Comparison of ENCODE assay signal across 12 cellular contexts in genomic region chr13:41461527-41462124, GRCh38. TPM values are rescaled to one million over a fixed set of nuclear protein-coding genes. Genes with fewer than 3 reads are reported as not detected.
A peak's percentile ranks its signal among the peaks of the same experiment; 100 is the strongest.
DNase-seq lines count a peak whose midpoint lies in the region; ATAC-seq and TF ChIP-seq lines count a peak whose summit lies in the region.
"Had no signal": no experiment of that assay in that cellular context is flagged by ENCODE, and none has a peak within 500 bp of the region (broad histone marks: within the 10 kb centered on the region; RNA-seq: fewer than 3 reads in every experiment).

No MANE protein-coding gene starts in this region.

- TF ChIP-seq CTCF in RWPE1 (conservative IDR thresholded peaks at IDR 0.05; ENCODE audit: low read depth), result no peak

- no peak for ATAC-seq in activated T-cell treated with anti-CD3 and anti-CD28 coated beads, Interleukin-2, amount 50 U/mL, for 72 hours (replicated peaks in 1 of 2)
- ATAC-seq in T-cell (replicated peaks in 1 of 4) (no peak), GM18867 (IDR thresholded peaks at IDR 0.05; ENCODE audit: unreplicated experiment) (no peak)

- H3K27me3 Mint-ChIP-seq in activated T-cell treated with anti-CD3 and anti-CD28 coated beads, Interleukin-2, amount 50 U/mL, for 72 hours (ENCODE audit: low read depth), result peaks cover 3% of the 10 kb centered on the region
- H3K27me3 Mint-ChIP-seq in T-cell, result no peaks in the 10 kb centered on the region

- CTCF ChIA-PET in T-cell (lab: Charles Lee), result interaction anchor here (0.5 to 1.5 kb wide), 3 partner anchors 29 to 126 kb away, joined by 3 read pairs; no protein-coding TSS in a partner anchor
- CTCF ChIA-PET in RWPE1 (lab: Yijun Ruan, JAX), result no interaction called here

- peak overlapping the region; percentile 95 for H3K27ac Mint-ChIP-seq in activated T-cell treated with anti-CD3 and anti-CD28 coated beads, Interleukin-2, amount 50 U/mL, for 72 hours
- peak overlapping the region; percentile 100 for H3K27ac Mint-ChIP-seq in T-cell

- peaks cover 16 to 17% of the 10 kb centered on the region in 2 donors for H3K36me3 Mint-ChIP-seq in activated T-cell treated with anti-CD3 and anti-CD28 coated beads, Interleukin-2, amount 50 U/mL, for 72 hours (ENCODE audit: insufficient read depth in 2 of 2)
- H3K36me3 Mint-ChIP-seq in T-cell, result peaks cover 61% of the 10 kb centered on the region

- POLR2A ChIA-PET in T-cell (lab: Charles Lee) (interaction anchor here (1.0 to 1.8 kb wide), 5 partner anchors 9 to 191 kb away, joined by 3 to 6 read pairs (median 3); no protein-coding TSS in a partner anchor), RWPE1 (lab: Yijun Ruan, JAX; ENCODE audit: low non-redundant PET) (no interaction called here)

- no peaks in the 10 kb centered on the region for H3K9me3 Mint-ChIP-seq in activated T-cell treated with anti-CD3 and anti-CD28 coated beads, Interleukin-2, amount 50 U/mL, for 72 hours
- H3K9me3 Mint-ChIP-seq in T-cell, result no peaks in the 10 kb centered on the region

- H3K4me1 Mint-ChIP-seq in activated T-cell treated with anti-CD3 and anti-CD28 coated beads, Interleukin-2, amount 50 U/mL, for 72 hours (ENCODE audit: low read depth), result peaks cover 83% of the 10 kb centered on the region
- peaks cover 80 to 83% (median 81%) of the 10 kb centered on the region in 3 donors for H3K4me1 Mint-ChIP-seq in T-cell

- H3K27ac ChIP-seq in substantia nigra (ENCODE audit: low read depth, low read length, poor library complexity, severe bottlenecking), result peak overlapping the region; percentile 74
- H3K27ac ChIP-seq in RWPE1, result no peak overlapping the region
- H3K27ac ChIP-seq: KMS-11 had no signal

- DNase-seq in activated T-cell treated with anti-CD3 and anti-CD28 coated beads, Interleukin-2, amount 50 U/mL, for 72 hours, result no peak
- DNase-seq in activated T-cell treated with anti-CD3 and anti-CD28 coated beads for 4 hours, result no peak
- no peak for DNase-seq in T-cell
- DNase-seq in erythroblast (lab: John Stamatoyannopoulos, UW), result peak in 1 of 2 experiments; percentile 26
- DNase-seq in substantia nigra (lab: John Stamatoyannopoulos, UW), result no peak
- DNase-seq in RWPE1 (ENCODE audit: low spot score), result no peak
- no peak for DNase-seq in NCI-H226
- DNase-seq: EL, NCI-H2171 treated with DMSO at 0.1 percent for 48 hours, Peyer's patch had no signal

- TF ChIP-seq POLR2A in erythroblast (IDR thresholded peaks at IDR 0.05; ENCODE audit: low read length), result peak; percentile 42

- H3K4me3 Mint-ChIP-seq in activated T-cell treated with anti-CD3 and anti-CD28 coated beads, Interleukin-2, amount 50 U/mL, for 72 hours, result peak overlapping the region; percentile 83 to 93
- peak overlapping the region; percentile 90 to 92 (median 91) for H3K4me3 Mint-ChIP-seq in T-cell

RNA-seq across cellular contexts. Expression of gene RGCC, which starts 4.3 kb away (rescaled TPM):
- 100 to 1,000 TPM in 1 of 2 donors, 10 to 100 TPM in 1; 85.1 to 111 TPM for total RNA-seq in activated T-cell treated with anti-CD3 and anti-CD28 coated beads, Interleukin-2, amount 50 U/mL, for 72 hours
- 100 to 1,000 TPM; 151 to 515 (median 166) TPM for total RNA-seq in T-cell
